ENCODE assay signal across 8 cellular contexts in genomic region chr15:83010709-83011270, GRCh38. TPM values are rescaled to one million over a fixed set of nuclear protein-coding genes. Genes with fewer than 3 reads are reported as not detected.
DNase-seq lines count a peak whose midpoint lies in the region; ATAC-seq and TF ChIP-seq lines count a peak whose summit lies in the region.

No MANE protein-coding gene starts in this region.

- peak overlapping the region; percentile 45 for H3K27ac ChIP-seq in A673 (ENCODE audit: low read depth, low read length, poor library complexity, severe bottlenecking)
- peak overlapping the region; percentile 71 for H3K27ac ChIP-seq in colonic mucosa
- H3K27ac ChIP-seq in layer of hippocampus (ENCODE audit: low read depth, low read length), result peak overlapping the region; percentile 78

- BruUV-seq in A673 (replicated peaks; lab: Mats Ljungman, UMichigan), result TSS peak; percentile 42

- H3K36me3 ChIP-seq in A673 (ENCODE audit: insufficient read depth, low read length, poor library complexity, severe bottlenecking) (peaks cover 24% of the 10 kb centered on the region), colonic mucosa (peaks cover 4% of the 10 kb centered on the region)

- H3K4me3 ChIP-seq in A673 (ENCODE audit: low read depth, low read length, poor library complexity, severe bottlenecking) (peak overlapping the region; percentile 83), colonic mucosa (peak overlapping the region; percentile 87)

- intact Hi-C loops in A673 (cut with micrococcal nuclease; ENCODE audit: unreplicated experiment), result loop anchor here (2.0 to 5.0 kb wide), 2 partner anchors 97 to 196 kb away; partner anchors contain the start of genes HDGFL3 and TM6SF1
- intact Hi-C loops in colonic mucosa (cut with DNase I), result loop anchor here (5.0 to 10.0 kb wide), 3 partner anchors 57 to 476 kb away; partner anchors contain the start of genes BTBD1 and HDGFL3

- H3K9me3 ChIP-seq in A673 (ENCODE audit: low read depth, low read length, poor library complexity, severe bottlenecking) (no peaks in the 10 kb centered on the region), colonic mucosa (no peaks in the 10 kb centered on the region)

- no peaks in the 10 kb centered on the region for H3K27me3 ChIP-seq in A673 (replicated peaks; ENCODE audit: insufficient read depth, low read depth, low read length, poor library complexity)
- H3K27me3 ChIP-seq in colonic mucosa, result no peaks in the 10 kb centered on the region
- H3K27me3 ChIP-seq in layer of hippocampus (ENCODE audit: control insufficient read depth, insufficient read depth, low read length), result no peaks in the 10 kb centered on the region

- H3K9ac ChIP-seq in colonic mucosa (ENCODE audit: low read depth in 2 of 2, low read length in 2 of 2), result peak overlapping the region; percentile 89 to 90

- TF ChIP-seq CTCF in A673 (conservative IDR thresholded peaks at IDR 0.05; ENCODE audit: low read depth, low read length) (peak; percentile 90), colonic mucosa (IDR thresholded peaks at IDR 0.05) (peak; percentile 78)

- DNase-seq in A673 (ENCODE audit: low spot score) (peak; percentile 87), NCI-H2196 (lab: John Stamatoyannopoulos, UW; ENCODE audit: unreplicated experiment) (peak; percentile 46), colonic mucosa (peak; percentile 82)
- DNase-seq in activated CD4-positive, alpha-beta T cell treated with anti-CD3 and anti-CD28 coated beads for 1 hour, result peak; percentile 50
- peak; percentile 67 to 68 for DNase-seq in stimulated activated CD4-positive, alpha-beta T cell treated with anti-CD3 and anti-CD28 coated beads, Interleukin-1b, Interleukin-23, amount 100 ng/mL, for 4 hours (ENCODE audit: low read depth in 2 of 2)

- POLR2A ChIA-PET in A673 (lab: Charles Lee; ENCODE audit: low non-redundant PET), result interaction anchor here (0.6 kb wide), 1 partner anchor 509 kb away, joined by 3 read pairs; no protein-coding TSS in a partner anchor

- H3K4me1 ChIP-seq in A673 (ENCODE audit: insufficient read depth, low read length, poor library complexity, severe bottlenecking), result peaks cover 17% of the 10 kb centered on the region
- H3K4me1 ChIP-seq in colonic mucosa, result peaks cover 5% of the 10 kb centered on the region

- CTCF ChIA-PET in A673 (lab: Charles Lee), result interaction anchor here (0.6 to 1.0 kb wide), 4 partner anchors 15 to 477 kb away, joined by 3 to 4 read pairs (median 4); no protein-coding TSS in a partner anchor

- peak; percentile 45 for ATAC-seq in GM18517 (IDR thresholded peaks at IDR 0.05; ENCODE audit: unreplicated experiment)
- peak; percentile 57 for ATAC-seq in HG03064 (IDR thresholded peaks at IDR 0.05; ENCODE audit: low read depth, unreplicated experiment)

RNA-seq across cellular contexts. Expression of gene C15orf40, which starts 0.6 kb away (rescaled TPM):
- total RNA-seq in A673 (2021), result 20.6 and 30.6 TPM in 2 replicates
- total RNA-seq in colonic mucosa, result 10 to 100 TPM; 19.0 to 22.7 TPM

RNA-seq across cellular contexts. Expression of gene RAMAC, which starts 24.8 kb away (rescaled TPM):
- total RNA-seq in A673 (2021) (27.4 and 28.1 TPM in 2 replicates), colonic mucosa (10 to 100 TPM; 22.8 to 23.0 TPM)

RNA-seq across cellular contexts. Expression of gene BTBD1, which starts 56.3 kb away (rescaled TPM):
- total RNA-seq in A673 (2021) (56.7 and 58.3 TPM in 2 replicates), colonic mucosa (10 to 100 TPM; 56.7 to 63.6 TPM)

RNA-seq across cellular contexts. Expression of gene HOMER2, which starts 58.3 kb away (rescaled TPM):
- total RNA-seq in A673 (2021), result 4.6 and 6.7 TPM in 2 replicates
- 1 to 10 TPM; 2.4 to 3.1 TPM for total RNA-seq in colonic mucosa

Comparison
In these comparisons a context has a peak if more than half of its experiments do, and no peak if none do; other contexts are left out.
1. Peak in every context shown above with its lines: DNase-seq, ATAC-seq, H3K4me3 ChIP-seq and H3K27ac ChIP-seq.